1 cellular context compared by ENCODE assay signal in genomic region chr2:130372055-130372832, GRCh38.
TF ChIP-seq lines count a peak whose summit lies in the region.

No MANE protein-coding gene starts in this region.

TF ChIP-seq in HEK293, 187 proteins besides CTCF, POLR2A, EP300 and RAD21 (continued from another document):
- TF ChIP-seq ZNF18 (tag by site-specific recombination; IDR thresholded peaks at IDR 0.05) (no peak), ZNF350 (tag by site-specific recombination; IDR thresholded peaks at IDR 0.05) (no peak), ZNF221 (tag by site-specific recombination; IDR thresholded peaks at IDR 0.05; ENCODE audit: borderline replicate concordance) (no peak), ZNF132 (tag by site-specific recombination; IDR thresholded peaks at IDR 0.05; ENCODE audit: borderline replicate concordance) (no peak), PRDM4 (tag by site-specific recombination; IDR thresholded peaks at IDR 0.05) (no peak), PRDM6 (tag by site-specific recombination; IDR thresholded peaks at IDR 0.05) (no peak), ZNF501 (tag by site-specific recombination; IDR thresholded peaks at IDR 0.05) (peak; percentile 65; the same call in 1 of the 2 replicates), ZNF621 (tag by site-specific recombination; IDR thresholded peaks at IDR 0.05) (no peak), MYNN (tag by site-specific recombination; IDR thresholded peaks at IDR 0.05; ENCODE audit: borderline replicate concordance) (no peak), ZNF140 (tag by site-specific recombination; IDR thresholded peaks at IDR 0.05) (no peak), ZNF311 (tag by site-specific recombination; IDR thresholded peaks at IDR 0.05; ENCODE audit: borderline replicate concordance) (no peak), ZNF670 (tag by site-specific recombination; IDR thresholded peaks at IDR 0.05; ENCODE audit: low read depth) (no peak), ZBTB7A (tag by site-specific recombination; IDR thresholded peaks at IDR 0.05; ENCODE audit: low read depth) (no peak), KLF8 (tag by site-specific recombination; IDR thresholded peaks at IDR 0.05) (peak; percentile 64; the same call in 1 of the 2 replicates), INSM2 (tag by site-specific recombination; IDR thresholded peaks at IDR 0.05) (no peak), ZNF530 (tag by site-specific recombination; IDR thresholded peaks at IDR 0.05; ENCODE audit: low read depth) (no peak), SP3 (tag by site-specific recombination; IDR thresholded peaks at IDR 0.05) (peak; percentile 71), ZNF571 (tag by site-specific recombination; IDR thresholded peaks at IDR 0.05) (no peak), ZNF138 (tag by site-specific recombination; IDR thresholded peaks at IDR 0.05; ENCODE audit: borderline replicate concordance) (no peak), HOXC10 (CRISPR knock-in tag; IDR thresholded peaks at IDR 0.05) (no peak), KLF7 (tag by site-specific recombination; IDR thresholded peaks at IDR 0.05; ENCODE audit: borderline replicate concordance) (peak; percentile 72; the same call in 1 of the 2 replicates), ZFP69B (tag by site-specific recombination; IDR thresholded peaks at IDR 0.05) (no peak), PRDM2 (tag by site-specific recombination; IDR thresholded peaks at IDR 0.05; ENCODE audit: borderline replicate concordance) (no peak), HIC1 (tag by site-specific recombination; IDR thresholded peaks at IDR 0.05) (peak; percentile 66), PRDM1 (tag by site-specific recombination; IDR thresholded peaks at IDR 0.05) (no peak), ZBTB1 (tag by site-specific recombination; IDR thresholded peaks at IDR 0.05) (no peak), ZNF639 (tag by site-specific recombination; IDR thresholded peaks at IDR 0.05) (no peak), WT1 (tag by site-specific recombination; IDR thresholded peaks at IDR 0.05) (no peak; the same call in 1 of the 2 replicates), ZSCAN30 (tag by site-specific recombination; IDR thresholded peaks at IDR 0.05) (peak; percentile 88)
